In the genomic region with DNA sequence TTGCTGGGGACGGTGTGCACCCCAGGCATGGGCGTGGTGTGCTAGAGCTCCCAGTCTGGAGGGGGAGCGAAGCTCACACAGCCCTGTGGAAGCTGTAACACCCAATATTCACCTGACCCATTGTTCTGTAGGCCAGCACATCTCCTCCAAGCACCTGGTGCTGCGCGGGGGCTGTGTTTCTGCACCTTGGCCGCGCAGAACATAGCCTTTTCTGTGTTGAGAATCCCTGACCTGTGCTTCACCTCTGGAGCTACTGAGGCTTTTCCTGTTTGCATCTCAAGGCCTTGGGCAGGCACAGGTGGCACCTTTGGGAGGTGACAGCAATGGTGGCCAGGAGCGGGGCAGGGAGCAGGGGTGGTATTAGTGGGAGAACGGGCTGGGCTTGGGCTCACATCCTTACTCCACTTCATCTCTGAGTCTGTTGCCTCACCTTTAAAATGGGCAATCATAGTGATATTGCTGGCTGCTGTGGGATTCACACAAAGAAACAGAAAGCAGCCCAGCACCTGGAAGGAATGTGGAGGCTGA, we compare ENCODE assay signal across 14 cellular contexts.
"Had no signal": no experiment of that assay in that cellular context is flagged by ENCODE, and none has a peak within 500 bp of the region (broad histone marks: within the 10 kb centered on the region; RNA-seq: fewer than 3 reads in every experiment).

No MANE protein-coding gene starts in this region.

- H3K27ac ChIP-seq: colonic mucosa, hepatocyte, ovary, uterus had no signal

- H3K4me3 ChIP-seq: colonic mucosa, hepatocyte, mucosa of descending colon, ovary, uterus had no signal

- H3K4me1 ChIP-seq: colonic mucosa, uterus had no signal

- H2AFZ ChIP-seq: hepatocyte had no signal

- H3K36me3 ChIP-seq: colonic mucosa, ovary, uterus had no signal

- H3K27me3 ChIP-seq: colonic mucosa, hepatocyte, ovary, uterus had no signal

- H3K9me3 ChIP-seq: colonic mucosa, uterus had no signal

- H3K79me2 ChIP-seq: hepatocyte had no signal

- H3K4me2 ChIP-seq: hepatocyte had no signal

- DNase-seq: colonic mucosa; effector CD4-positive, alpha-beta T cell; foreskin melanocyte; kidney glomerular epithelial cell; mammary epithelial cell; mucosa of descending colon; ovary; right cardiac atrium; small intestine; stimulated activated CD4-positive, alpha-beta T cell treated with anti-CD3 and anti-CD28 coated beads, Interleukin-12 subunit alpha, Interleukin-12 subunit beta, amount 100 ng/mL, for 4 hours; stimulated activated naive CD4-positive, alpha-beta T cell treated with Interleukin-2 at 50 U/mL for 16 hours; trophoblast cell; uterus had no signal
